12 cellular contexts compared by ENCODE assay signal in genomic region chr9:126513159-126514036, GRCh38.
DNase-seq lines count a peak whose midpoint lies in the region; ATAC-seq and TF ChIP-seq lines count a peak whose summit lies in the region.
"Had no signal": no experiment of that assay in that cellular context is flagged by ENCODE, and none has a peak within 500 bp of the region (broad histone marks: within the 10 kb centered on the region; RNA-seq: fewer than 3 reads in every experiment).

No MANE protein-coding gene starts in this region.

- H3K9ac ChIP-seq in ES-I3 (ENCODE audit: low read depth, low read length) = peak overlapping the region; percentile 37; the same call in 1 of the 2 replicates
- H3K9ac ChIP-seq in KMS-11 = no peak overlapping the region

- no peak overlapping the region for H3K4me2 ChIP-seq in KMS-11

- H3K27ac ChIP-seq in KMS-11 (no peak overlapping the region), neutrophil (no peak overlapping the region)
- H3K27ac ChIP-seq: body of pancreas had no signal

- no peaks in the 10 kb centered on the region for H3K79me2 ChIP-seq in KMS-11 (ENCODE audit: insufficient read depth, low read depth)

- H4K20me1 ChIP-seq in KMS-11 (ENCODE audit: insufficient read depth) = no peaks in the 10 kb centered on the region

- no peak overlapping the region for H3K4me3 ChIP-seq in KMS-11 (IDR thresholded peaks at IDR 0.05; ENCODE audit: insufficient read depth, low read depth, low read length)
- peak overlapping the region; percentile 30 to 53 for H3K4me3 ChIP-seq in neutrophil (ENCODE audit: low read depth in 1 of 2, low read length in 1 of 2)
- H3K4me3 ChIP-seq: body of pancreas had no signal

- H2AFZ ChIP-seq in KMS-11 (ENCODE audit: low read depth) = peak overlapping the region; percentile 53; the same call in 1 of the 2 replicates

- ATAC-seq in esophagus mucosa (peak; percentile 33), HG03135 (IDR thresholded peaks at IDR 0.05; ENCODE audit: unreplicated experiment) (no peak), HG03196 (IDR thresholded peaks at IDR 0.05; ENCODE audit: unreplicated experiment) (no peak)

- H3K27me3 ChIP-seq in KMS-11 (ENCODE audit: insufficient read depth, low read depth) (no peaks in the 10 kb centered on the region), neutrophil (no peaks in the 10 kb centered on the region)

- DNase-seq in D341Med (ENCODE audit: low spot score) (no peak), HT-29 (ENCODE audit: low spot score) (no peak)
- DNase-seq: GDM1, NCI-H446 had no signal

- TF ChIP-seq CTCF in KMS-11 (conservative IDR thresholded peaks at IDR 0.05; ENCODE audit: low read depth, low read length) (no peak), neutrophil (IDR thresholded peaks at IDR 0.05) (no peak)

- H3K4me1 ChIP-seq in ES-I3 (ENCODE audit: insufficient read depth, low read length) = peaks cover 25% of the 10 kb centered on the region
- H3K4me1 ChIP-seq in KMS-11 (ENCODE audit: low read depth, poor library complexity, severe bottlenecking) = peaks cover 33% of the 10 kb centered on the region
- H3K4me1 ChIP-seq in neutrophil (ENCODE audit: control insufficient read depth in 1 of 2, insufficient read depth in 1 of 2, low read depth in 1 of 2, low read length in 1 of 2) = peaks cover 26 to 28% of the 10 kb centered on the region in 2 experiments

- H3K36me3 ChIP-seq in ES-I3 (ENCODE audit: insufficient read depth, low read length) = no peaks in the 10 kb centered on the region
- no peaks in the 10 kb centered on the region for H3K36me3 ChIP-seq in KMS-11 (ENCODE audit: insufficient read depth)
- no peaks in the 10 kb centered on the region for H3K36me3 ChIP-seq in neutrophil
- H3K36me3 ChIP-seq: tibial nerve had no signal

- H3K9me3 ChIP-seq in ES-I3 (ENCODE audit: control insufficient read depth, insufficient read depth, low read length) = no peaks in the 10 kb centered on the region
- H3K9me3 ChIP-seq in neutrophil = no peaks in the 10 kb centered on the region
- H3K9me3 ChIP-seq: body of pancreas, tibial nerve had no signal
